ENCODE assay signal across 9 cellular contexts in the genomic region with DNA sequence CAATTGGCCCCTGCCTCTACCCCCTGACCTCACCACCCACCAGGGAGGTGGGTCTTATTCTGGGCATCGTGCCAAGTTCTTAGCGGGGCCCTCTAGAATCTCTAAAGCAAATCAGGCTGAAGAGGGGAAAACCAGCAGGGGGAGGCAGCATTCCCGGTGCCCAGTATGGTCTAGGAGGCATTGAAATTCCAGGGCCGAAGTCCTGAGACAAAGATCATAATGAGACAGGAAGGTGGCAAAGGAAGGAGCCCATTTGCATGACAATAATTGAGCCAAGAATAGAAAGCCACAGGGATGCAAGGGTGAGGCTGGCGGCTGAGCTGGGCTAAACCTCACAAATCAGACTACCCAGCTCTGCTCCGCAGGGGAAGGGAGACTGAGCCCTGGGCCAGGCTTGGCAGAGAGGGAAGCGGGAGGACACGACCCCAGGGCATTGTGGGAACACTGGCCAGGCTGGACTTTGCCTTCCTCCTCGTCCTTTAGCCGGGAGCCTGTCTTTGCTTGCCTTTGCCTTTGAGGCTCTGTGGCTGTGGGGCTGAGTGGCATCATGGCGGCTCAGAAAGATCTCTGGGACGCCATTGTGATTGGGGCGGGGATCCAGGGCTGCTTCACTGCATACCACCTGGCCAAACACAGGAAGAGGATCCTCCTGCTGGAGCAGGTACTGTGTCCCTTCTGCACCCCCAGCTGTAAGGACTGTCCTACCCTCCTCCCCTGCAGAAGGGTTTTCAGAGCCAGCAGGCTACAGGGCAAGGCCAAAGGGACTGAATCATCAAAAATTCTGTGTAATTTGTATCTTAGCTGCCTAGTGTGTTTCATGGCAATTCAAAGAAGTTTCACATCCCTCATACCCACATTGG. TPM values are rescaled to one million over a fixed set of nuclear protein-coding genes. Genes with fewer than 3 reads are reported as not detected.
DNase-seq lines count a peak whose midpoint lies in the region; ATAC-seq and TF ChIP-seq lines count a peak whose summit lies in the region.
"Had no signal": no experiment of that assay in that cellular context is flagged by ENCODE, and none has a peak within 500 bp of the region (broad histone marks: within the 10 kb centered on the region; RNA-seq: fewer than 3 reads in every experiment).

A gene with protein sequence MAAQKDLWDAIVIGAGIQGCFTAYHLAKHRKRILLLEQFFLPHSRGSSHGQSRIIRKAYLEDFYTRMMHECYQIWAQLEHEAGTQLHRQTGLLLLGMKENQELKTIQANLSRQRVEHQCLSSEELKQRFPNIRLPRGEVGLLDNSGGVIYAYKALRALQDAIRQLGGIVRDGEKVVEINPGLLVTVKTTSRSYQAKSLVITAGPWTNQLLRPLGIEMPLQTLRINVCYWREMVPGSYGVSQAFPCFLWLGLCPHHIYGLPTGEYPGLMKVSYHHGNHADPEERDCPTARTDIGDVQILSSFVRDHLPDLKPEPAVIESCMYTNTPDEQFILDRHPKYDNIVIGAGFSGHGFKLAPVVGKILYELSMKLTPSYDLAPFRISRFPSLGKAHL (plus strand): TSS at position 463 of the 860 bp plus-strand sequence. CDS start 85 bp downstream, at position 548.

- H3K9ac ChIP-seq in colonic mucosa (ENCODE audit: low read depth in 2 of 2, low read length in 2 of 2) (no peak within 1 kb of the TSS), mesenchymal stem cell (ENCODE audit: low read length) (no peak within 1 kb of the TSS)

- H2AK5ac ChIP-seq in mesenchymal stem cell (ENCODE audit: low read length, severe bottlenecking), result peak within 1 kb of the TSS; percentile 29

- H2BK15ac ChIP-seq in mesenchymal stem cell (ENCODE audit: low read depth, poor library complexity, severe bottlenecking), result no peak within 1 kb of the TSS

- H3K4ac ChIP-seq in mesenchymal stem cell (ENCODE audit: low read depth in 1 of 2, low read length in 2 of 2), result no peak within 1 kb of the TSS

- H2BK120ac ChIP-seq in mesenchymal stem cell (ENCODE audit: low read depth, low read length), result no peak within 1 kb of the TSS

- H2BK5ac ChIP-seq in mesenchymal stem cell (ENCODE audit: low read depth, low read length, poor library complexity, severe bottlenecking), result no peak within 1 kb of the TSS

- no peak within 1 kb of the TSS for H3K18ac ChIP-seq in mesenchymal stem cell (ENCODE audit: low read depth in 1 of 2, low read length in 2 of 2)

- no peaks in the 10 kb centered on the region for H3K27me3 ChIP-seq in colonic mucosa
- peaks cover 28 to 70% of the 10 kb centered on the region in 2 experiments for H3K27me3 ChIP-seq in mesenchymal stem cell (ENCODE audit: control insufficient read depth in 1 of 2, insufficient read depth in 1 of 2, low read length in 2 of 2)

- no peaks in the 10 kb centered on the region for H3K4me1 ChIP-seq in colonic mucosa
- peaks cover 10% of the 10 kb centered on the region for H3K4me1 ChIP-seq in mesenchymal stem cell (ENCODE audit: control insufficient read depth, insufficient read depth, low read depth, low read length)

- in situ Hi-C loops in GM13977 (cut with MboI; ENCODE audit: low pct_unique_long_range_greater_than_20kb, low sequenced_read_pairs, unreplicated experiment), result no loop called here

- no peak within 1 kb of the TSS for H4K8ac ChIP-seq in mesenchymal stem cell (ENCODE audit: low read length)

- H3K36me3 ChIP-seq in colonic mucosa (no peaks in the 10 kb centered on the region), mesenchymal stem cell (ENCODE audit: control insufficient read depth in 1 of 2, insufficient read depth in 2 of 2, low read depth in 1 of 2, low read length in 2 of 2) (no peaks in the 10 kb centered on the region)

- H2AFZ ChIP-seq in mesenchymal stem cell (ENCODE audit: low read depth, low read length), result no peak within 1 kb of the TSS

- ATAC-seq in activated naive CD8-positive, alpha-beta T cell treated with anti-CD3 and anti-CD28 coated beads, Interleukin-2, amount 50 U/mL, for 24 hours, result no peak
- no peak for ATAC-seq in stimulated activated effector memory CD8-positive, alpha-beta T cell treated with anti-CD3 and anti-CD28 coated beads, Interleukin-12 subunit alpha, Interleukin-12 subunit beta, amount 100 ng/mL, for 72 hours
- no peak for ATAC-seq in GM18505 (IDR thresholded peaks at IDR 0.05; ENCODE audit: unreplicated experiment)

- peak; percentile 32 for DNase-seq in activated naive CD8-positive, alpha-beta T cell treated with anti-CD3 and anti-CD28 coated beads for 36 hours
- no peak for DNase-seq in activated naive CD8-positive, alpha-beta T cell treated with anti-CD3 and anti-CD28 coated beads, Interleukin-2, amount 50 U/mL, for 24 hours
- DNase-seq in NCI-H526 (lab: John Stamatoyannopoulos, UW) (peak; percentile 82 to 91), colonic mucosa (no peak), mesenchymal stem cell (peak; percentile 31), GM13977 (ENCODE audit: low spot score) (no peak)
- DNase-seq in stimulated activated effector memory CD8-positive, alpha-beta T cell treated with anti-CD3 and anti-CD28 coated beads, Interleukin-12 subunit alpha, Interleukin-12 subunit beta, amount 100 ng/mL, for 72 hours (ENCODE audit: low spot score in 2 of 2), result no peak

- H3K79me1 ChIP-seq in mesenchymal stem cell (replicated peaks; ENCODE audit: low read length, poor library complexity, severe bottlenecking), result no peaks in the 10 kb centered on the region

- intact Hi-C loops in colonic mucosa (cut with DNase I), result no loop called here

- H3K4me3 Mint-ChIP-seq in activated naive CD8-positive, alpha-beta T cell treated with anti-CD3 and anti-CD28 coated beads for 36 hours, result peak within 1 kb of the TSS; percentile 40
- H3K4me3 Mint-ChIP-seq in activated naive CD8-positive, alpha-beta T cell treated with anti-CD3 and anti-CD28 coated beads, Interleukin-2, amount 50 U/mL, for 24 hours, result no peak within 1 kb of the TSS
- H3K4me3 Mint-ChIP-seq in stimulated activated effector memory CD8-positive, alpha-beta T cell treated with anti-CD3 and anti-CD28 coated beads, Interleukin-12 subunit alpha, Interleukin-12 subunit beta, amount 100 ng/mL, for 72 hours, result no peak within 1 kb of the TSS

- no peak within 1 kb of the TSS for H3K4me2 ChIP-seq in mesenchymal stem cell (ENCODE audit: low read length, poor library complexity, severe bottlenecking)

- H3K9me3 Mint-ChIP-seq in activated naive CD8-positive, alpha-beta T cell treated with anti-CD3 and anti-CD28 coated beads for 36 hours, result no peaks in the 10 kb centered on the region
- H3K9me3 Mint-ChIP-seq in activated naive CD8-positive, alpha-beta T cell treated with anti-CD3 and anti-CD28 coated beads, Interleukin-2, amount 50 U/mL, for 24 hours, result no peaks in the 10 kb centered on the region
- H3K9me3 Mint-ChIP-seq in stimulated activated effector memory CD8-positive, alpha-beta T cell treated with anti-CD3 and anti-CD28 coated beads, Interleukin-12 subunit alpha, Interleukin-12 subunit beta, amount 100 ng/mL, for 72 hours, result no peaks in the 10 kb centered on the region

- H2BK12ac ChIP-seq in mesenchymal stem cell (ENCODE audit: low read length in 2 of 2), result no peak within 1 kb of the TSS

- H3K9me3 ChIP-seq in colonic mucosa, result no peaks in the 10 kb centered on the region
- no peaks in the 10 kb centered on the region for H3K9me3 ChIP-seq in mesenchymal stem cell (ENCODE audit: control insufficient read depth, low read length)

- H3K23ac ChIP-seq in mesenchymal stem cell (ENCODE audit: low read length in 2 of 2), result no peak within 1 kb of the TSS

- WGBS in mesenchymal stem cell, result 46% methylated on average over 13 of the region's 13 CpGs

- peaks cover 7% of the 10 kb centered on the region for H3K27me3 Mint-ChIP-seq in activated naive CD8-positive, alpha-beta T cell treated with anti-CD3 and anti-CD28 coated beads for 36 hours
- peaks cover 7% of the 10 kb centered on the region for H3K27me3 Mint-ChIP-seq in activated naive CD8-positive, alpha-beta T cell treated with anti-CD3 and anti-CD28 coated beads, Interleukin-2, amount 50 U/mL, for 24 hours

- H3K27ac Mint-ChIP-seq in activated naive CD8-positive, alpha-beta T cell treated with anti-CD3 and anti-CD28 coated beads for 36 hours, result peak within 1 kb of the TSS; percentile 57
- H3K27ac Mint-ChIP-seq in activated naive CD8-positive, alpha-beta T cell treated with anti-CD3 and anti-CD28 coated beads, Interleukin-2, amount 50 U/mL, for 24 hours, result no peak within 1 kb of the TSS
- no peak within 1 kb of the TSS for H3K27ac Mint-ChIP-seq in stimulated activated effector memory CD8-positive, alpha-beta T cell treated with anti-CD3 and anti-CD28 coated beads, Interleukin-12 subunit alpha, Interleukin-12 subunit beta, amount 100 ng/mL, for 72 hours

- H3K4me3 ChIP-seq in colonic mucosa, result no peak within 1 kb of the TSS
- H3K4me3 ChIP-seq in mesenchymal stem cell (ENCODE audit: insufficient read depth in 1 of 2, low read depth in 1 of 2, low read length in 2 of 2), result no peak within 1 kb of the TSS

- TF ChIP-seq CTCF in colonic mucosa (IDR thresholded peaks at IDR 0.05) (no peak), GM13977 (IDR thresholded peaks at IDR 0.05; ENCODE audit: extremely low read depth, insufficient read depth, missing control alignments) (no peak)

- H3K27ac ChIP-seq in colonic mucosa (peak within 1 kb of the TSS; percentile 33), mesenchymal stem cell (ENCODE audit: low read length, poor library complexity, severe bottlenecking) (no peak within 1 kb of the TSS)
- H3K27ac ChIP-seq: C4-2B had no signal

- H4K91ac ChIP-seq in mesenchymal stem cell (ENCODE audit: low read length), result no peak within 1 kb of the TSS

- no peaks in the 10 kb centered on the region for H3K36me3 Mint-ChIP-seq in activated naive CD8-positive, alpha-beta T cell treated with anti-CD3 and anti-CD28 coated beads for 36 hours
- H3K36me3 Mint-ChIP-seq in activated naive CD8-positive, alpha-beta T cell treated with anti-CD3 and anti-CD28 coated beads, Interleukin-2, amount 50 U/mL, for 24 hours (ENCODE audit: low read depth), result no peaks in the 10 kb centered on the region
- H3K36me3 Mint-ChIP-seq in stimulated activated effector memory CD8-positive, alpha-beta T cell treated with anti-CD3 and anti-CD28 coated beads, Interleukin-12 subunit alpha, Interleukin-12 subunit beta, amount 100 ng/mL, for 72 hours, result no peaks in the 10 kb centered on the region

- TF ChIP-seq POLR2A in GM18505 (IDR thresholded peaks at IDR 0.05; ENCODE audit: borderline replicate concordance, extremely low read depth, insufficient read depth, insufficient read length), result no peak

- H3K4me1 Mint-ChIP-seq in activated naive CD8-positive, alpha-beta T cell treated with anti-CD3 and anti-CD28 coated beads for 36 hours, result peaks cover 10% of the 10 kb centered on the region
- H3K4me1 Mint-ChIP-seq in activated naive CD8-positive, alpha-beta T cell treated with anti-CD3 and anti-CD28 coated beads, Interleukin-2, amount 50 U/mL, for 24 hours, result peaks cover 22% of the 10 kb centered on the region
- peaks cover 8% of the 10 kb centered on the region for H3K4me1 Mint-ChIP-seq in stimulated activated effector memory CD8-positive, alpha-beta T cell treated with anti-CD3 and anti-CD28 coated beads, Interleukin-12 subunit alpha, Interleukin-12 subunit beta, amount 100 ng/mL, for 72 hours

- H3K14ac ChIP-seq in mesenchymal stem cell (ENCODE audit: low read length in 2 of 2), result no peak within 1 kb of the TSS

RNA-seq across cellular contexts. Expression of the gene that starts here (rescaled TPM):
- total RNA-seq in activated naive CD8-positive, alpha-beta T cell treated with anti-CD3 and anti-CD28 coated beads for 36 hours, result 1 to 10 TPM; 1.3 to 2.0 TPM
- 1 to 10 TPM in 1 of 2 donors, under 1 TPM in 1; 0.90 to 1.4 TPM for total RNA-seq in colonic mucosa
- 0.15 TPM for polyA plus RNA-seq in mesenchymal stem cell (2013, experiment 1 of 2)
- 0.16 TPM for polyA plus RNA-seq in mesenchymal stem cell (2013, experiment 2 of 2)

Comparison
In these comparisons a context has a peak if more than half of its experiments do, and no peak if none do; other contexts are left out.
1. DNase-seq: peak in activated naive CD8-positive, alpha-beta T cell treated with anti-CD3 and anti-CD28 coated beads for 36 hours (single experiment), NCI-H526 (2 of 2) and mesenchymal stem cell (single experiment); none in activated naive CD8-positive, alpha-beta T cell treated with anti-CD3 and anti-CD28 coated beads, Interleukin-2, amount 50 U/mL, for 24 hours (single experiment), colonic mucosa (single experiment), stimulated activated effector memory CD8-positive, alpha-beta T cell treated with anti-CD3 and anti-CD28 coated beads, Interleukin-12 subunit alpha, Interleukin-12 subunit beta, amount 100 ng/mL, for 72 hours (0 of 2) and GM13977 (single experiment).